11 cellular contexts compared by ENCODE assay signal in genomic region chr19:46262684-46263296, GRCh38. TPM values are rescaled to one million over a fixed set of nuclear protein-coding genes. Genes with fewer than 3 reads are reported as not detected.
DNase-seq lines count a peak whose midpoint lies in the region; ATAC-seq and TF ChIP-seq lines count a peak whose summit lies in the region.
"Not testable (repeated sequence)": the region's sequence is repeated elsewhere in the genome, so short reads cannot be mapped to it uniquely, and the experiment has no call there.
"Had no signal": no experiment of that assay in that cellular context is flagged by ENCODE, and none has a peak within 500 bp of the region (broad histone marks: within the 10 kb centered on the region; RNA-seq: fewer than 3 reads in every experiment).

No MANE protein-coding gene starts in this region.

- not testable (repeated sequence) for H3K27ac ChIP-seq in left lung

- not testable (repeated sequence) for H3K9me3 Mint-ChIP-seq in activated naive CD8-positive, alpha-beta T cell treated with anti-CD3 and anti-CD28 coated beads for 36 hours

- peaks cover 74% of the 10 kb centered on the region for H3K27me3 Mint-ChIP-seq in activated naive CD8-positive, alpha-beta T cell treated with anti-CD3 and anti-CD28 coated beads for 36 hours

- peak overlapping the region; percentile 83 for H3K27ac Mint-ChIP-seq in activated naive CD8-positive, alpha-beta T cell treated with anti-CD3 and anti-CD28 coated beads for 36 hours

- peaks cover 0 to 66% of the 10 kb centered on the region in 2 donors for H3K27me3 ChIP-seq in left lung

- not testable (repeated sequence) for H3K4me3 ChIP-seq in left lung

- peak; percentile 73 for ATAC-seq in left lung

- H3K36me3 Mint-ChIP-seq in activated naive CD8-positive, alpha-beta T cell treated with anti-CD3 and anti-CD28 coated beads for 36 hours: not testable (repeated sequence)

- not testable (repeated sequence) for H3K36me3 ChIP-seq in left lung

- H3K9me3 ChIP-seq in left lung: not testable (repeated sequence)

- not testable (repeated sequence) for H3K4me1 Mint-ChIP-seq in activated naive CD8-positive, alpha-beta T cell treated with anti-CD3 and anti-CD28 coated beads for 36 hours

- not testable (repeated sequence) for TF ChIP-seq CTCF in GM20000 (IDR thresholded peaks at IDR 0.05; ENCODE audit: extremely low read depth, missing control alignments); left lung (IDR thresholded peaks at IDR 0.05)

- intact Hi-C loops in left lung (cut with DNase I): loop anchor here in 1 of 2 donors (5.0 kb wide), 1 partner anchor 230 kb away; no protein-coding TSS in a partner anchor

- H3K4me1 ChIP-seq in left lung: not testable (repeated sequence)

- DNase-seq in DMS153 treated with DMSO at 0.1 percent for 48 hours (lab: John Stamatoyannopoulos, UW; ENCODE audit: unreplicated experiment) (peak; percentile 68), GM20000 (ENCODE audit: low spot score) (peak; percentile 40), HT-29 (ENCODE audit: low spot score) (peak; percentile 70), left lung (peak in 1 of 2 donors; percentile 47)
- peak; percentile 59 for DNase-seq in NK-92 treated with Interleukin-12 subunit alpha and Interleukin-12 subunit beta, amount 100 ng/mL, for 24 hours (lab: John Stamatoyannopoulos, UW)
- peak; percentile 44 for DNase-seq in activated CD4-positive, CD25-positive, alpha-beta regulatory T cell treated with anti-CD3 and anti-CD28 coated beads, Interleukin-2, amount 50 U/mL, for 72 hours
- DNase-seq in activated naive CD8-positive, alpha-beta T cell treated with anti-CD3 and anti-CD28 coated beads for 36 hours: peak; percentile 72
- DNase-seq in stimulated activated CD8-positive, alpha-beta memory T cell treated with anti-CD3 and anti-CD28 coated beads, Interleukin-2, amount 100 ng/mL, for 1 hour (ENCODE audit: low read depth in 2 of 2): peak; percentile 16

- H3K4me3 Mint-ChIP-seq in activated naive CD8-positive, alpha-beta T cell treated with anti-CD3 and anti-CD28 coated beads for 36 hours: peak overlapping the region; percentile 12

RNA-seq across cellular contexts. Expression of gene IGFL1, which starts 33.2 kb away (rescaled TPM):
- not detected in 2 replicates for total RNA-seq in HT-29 (2014; rRNA removed; shearing (Covaris generic))
- not detected for total RNA-seq in activated naive CD8-positive, alpha-beta T cell treated with anti-CD3 and anti-CD28 coated beads for 36 hours
- total RNA-seq in left lung: under 1 TPM in 1 of 2 donors, not detected in 1; 0.35 TPM
- total RNA-seq: body of pancreas, mononuclear cell, Peyer's patch had no signal

RNA-seq across cellular contexts. Expression of gene HIF3A, which starts 34.1 kb away (rescaled TPM):
- not detected in 2 replicates for total RNA-seq in HT-29 (2014; rRNA removed; shearing (Covaris generic))
- total RNA-seq in activated naive CD8-positive, alpha-beta T cell treated with anti-CD3 and anti-CD28 coated beads for 36 hours: not detected
- 10 to 100 TPM; 15.9 to 30.1 TPM for total RNA-seq in left lung
- total RNA-seq: mononuclear cell had no signal

Comparison
In these comparisons a context has a peak if more than half of its experiments do, and no peak if none do; other contexts are left out.
1. RNA of gene HIF3A, which starts 34.1 kb away (total RNA-seq): 15.9 to 30.1 TPM in left lung; not detected in HT-29 and not detected in activated naive CD8-positive, alpha-beta T cell treated with anti-CD3 and anti-CD28 coated beads for 36 hours; every median in the first group is over 10 times any median in the second.